In genomic region chr10:103238506-103239252, GRCh38 we compare ENCODE assay signal across 9 cellular contexts. TPM values are rescaled to one million over a fixed set of nuclear protein-coding genes. Genes with fewer than 3 reads are reported as not detected.
A peak's percentile ranks its signal among the peaks of the same experiment; 100 is the strongest.
DNase-seq lines count a peak whose midpoint lies in the region; ATAC-seq and TF ChIP-seq lines count a peak whose summit lies in the region.
"Had no signal": no experiment of that assay in that cellular context is flagged by ENCODE, and none has a peak within 500 bp of the region (broad histone marks: within the 10 kb centered on the region; RNA-seq: fewer than 3 reads in every experiment).

No MANE protein-coding gene starts in this region.

- no peak overlapping the region for H3K27ac Mint-ChIP-seq in activated naive CD8-positive, alpha-beta T cell treated with anti-CD3 and anti-CD28 coated beads, Interleukin-2, amount 50 U/mL, for 24 hours
- H3K27ac Mint-ChIP-seq: activated B cell treated with CpG ODN at 0.5 μM for 24 hours had no signal

- H3K4me2 ChIP-seq in Loucy (ENCODE audit: low read depth, low read length, poor library complexity, severe bottlenecking) = no peak overlapping the region

- no peaks in the 10 kb centered on the region; the same call in 1 of the 2 replicates for H3F3A ChIP-seq in Loucy (ENCODE audit: low read depth)

- no peaks in the 10 kb centered on the region for H3K27me3 ChIP-seq in Loucy (ENCODE audit: insufficient read depth, low read length, poor library complexity, severe bottlenecking)

- H3K79me2 ChIP-seq in Loucy (ENCODE audit: insufficient read depth, low read length) = no peaks in the 10 kb centered on the region

- H3K4me3 Mint-ChIP-seq in activated naive CD8-positive, alpha-beta T cell treated with anti-CD3 and anti-CD28 coated beads, Interleukin-2, amount 50 U/mL, for 24 hours = no peak overlapping the region
- H3K4me3 Mint-ChIP-seq: activated B cell treated with CpG ODN at 0.5 μM for 24 hours had no signal

- no peaks in the 10 kb centered on the region for H3K9me2 ChIP-seq in Loucy (replicated peaks; ENCODE audit: low read depth, low read length)

- H3K9ac ChIP-seq in Loucy (ENCODE audit: low read depth, low read length, poor library complexity, severe bottlenecking) = no peak overlapping the region

- peaks cover 11% of the 10 kb centered on the region for H3K4me1 Mint-ChIP-seq in activated naive CD8-positive, alpha-beta T cell treated with anti-CD3 and anti-CD28 coated beads, Interleukin-2, amount 50 U/mL, for 24 hours

- H3K4me1 ChIP-seq in Loucy (ENCODE audit: insufficient read depth, low read length, poor library complexity, severe bottlenecking) = peaks cover 19% of the 10 kb centered on the region

- no peaks in the 10 kb centered on the region for H3K27me3 Mint-ChIP-seq in activated naive CD8-positive, alpha-beta T cell treated with anti-CD3 and anti-CD28 coated beads, Interleukin-2, amount 50 U/mL, for 24 hours
- H3K27me3 Mint-ChIP-seq: activated B cell treated with CpG ODN at 0.5 μM for 24 hours had no signal

- no peaks in the 10 kb centered on the region for H3K9me3 Mint-ChIP-seq in activated naive CD8-positive, alpha-beta T cell treated with anti-CD3 and anti-CD28 coated beads, Interleukin-2, amount 50 U/mL, for 24 hours
- H3K9me3 Mint-ChIP-seq: activated B cell treated with CpG ODN at 0.5 μM for 24 hours had no signal

- TF ChIP-seq CTCF in AG10803 (conservative IDR thresholded peaks at IDR 0.05; ENCODE audit: low read length) (peak; percentile 76), Loucy (conservative IDR thresholded peaks at IDR 0.05; ENCODE audit: low read length) (peak; percentile 42)

- H2AFZ ChIP-seq in Loucy (ENCODE audit: low read length) = no peak overlapping the region

- no peaks in the 10 kb centered on the region for H3K36me3 ChIP-seq in Loucy (ENCODE audit: insufficient read depth, low read length)

- no peaks in the 10 kb centered on the region for H3K36me3 Mint-ChIP-seq in activated naive CD8-positive, alpha-beta T cell treated with anti-CD3 and anti-CD28 coated beads, Interleukin-2, amount 50 U/mL, for 24 hours (ENCODE audit: low read depth)

- peak; percentile 74 for DNase-seq in AG10803 (ENCODE audit: low read depth)
- DNase-seq in dermis blood vessel endothelial cell = peak; percentile 65
- peak; percentile 28 to 56 for DNase-seq in lung microvascular endothelial cell (ENCODE audit: low read depth in 2 of 2)
- DNase-seq in activated naive CD8-positive, alpha-beta T cell treated with anti-CD3 and anti-CD28 coated beads, Interleukin-2, amount 50 U/mL, for 24 hours = no peak
- no peak for DNase-seq in SKM-1 treated with dmso at 0.1 percent for 144 hours (lab: John Stamatoyannopoulos, UW; ENCODE audit: unreplicated experiment)
- DNase-seq: activated B cell treated with CpG ODN at 0.5 μM for 24 hours had no signal

- H4K20me1 ChIP-seq in Loucy (ENCODE audit: insufficient read depth, low read length, poor library complexity, severe bottlenecking) = no peaks in the 10 kb centered on the region

- H3K4me3 ChIP-seq in AG10803 (ENCODE audit: low read length) (no peak overlapping the region), Loucy (ENCODE audit: low read length, poor library complexity, severe bottlenecking) (no peak overlapping the region)

- no peaks in the 10 kb centered on the region for H3K9me3 ChIP-seq in Loucy (ENCODE audit: insufficient read depth, low read depth, low read length)

- ATAC-seq in GM18520 (IDR thresholded peaks at IDR 0.05; ENCODE audit: unreplicated experiment) (no peak), GM19351 (IDR thresholded peaks at IDR 0.05; ENCODE audit: unreplicated experiment) (no peak)
- no peak for ATAC-seq in activated naive CD8-positive, alpha-beta T cell treated with anti-CD3 and anti-CD28 coated beads, Interleukin-2, amount 50 U/mL, for 24 hours

RNA-seq across cellular contexts. Expression of gene RPEL1, which starts 7.0 kb away (rescaled TPM):
- total RNA-seq in dermis blood vessel endothelial cell = 0.09 and 0.17 TPM in 2 replicates
- total RNA-seq in lung microvascular endothelial cell = under 0.01 and 0.20 TPM in 2 replicates
- total RNA-seq: activated B cell treated with CpG ODN at 0.5 μM for 24 hours had no signal

RNA-seq across cellular contexts. Expression of gene INA, which starts 38.3 kb away (rescaled TPM):
- total RNA-seq in dermis blood vessel endothelial cell (0.14 TPM in 1 of 2 replicates, not detected in the other), lung microvascular endothelial cell (under 0.01 TPM in 2 replicates)
- total RNA-seq: activated B cell treated with CpG ODN at 0.5 μM for 24 hours had no signal

RNA-seq across cellular contexts. Expression of gene NT5C2, which starts 45.6 kb away (rescaled TPM):
- total RNA-seq in dermis blood vessel endothelial cell = 80.2 and 83.2 TPM in 2 replicates
- total RNA-seq in lung microvascular endothelial cell = 40.3 and 54.4 TPM in 2 replicates

Comparison
In these comparisons a context has a peak if more than half of its experiments do, and no peak if none do; other contexts are left out.
1. DNase-seq: peak in AG10803 (single experiment), dermis blood vessel endothelial cell (single experiment) and lung microvascular endothelial cell (2 of 2); none in activated naive CD8-positive, alpha-beta T cell treated with anti-CD3 and anti-CD28 coated beads, Interleukin-2, amount 50 U/mL, for 24 hours (single experiment) and SKM-1 treated with dmso at 0.1 percent for 144 hours (single experiment).